In genomic region chr6:51182884-51183283, GRCh38 we compare ENCODE assay signal across 18 cellular contexts.
DNase-seq lines count a peak whose midpoint lies in the region; ATAC-seq and TF ChIP-seq lines count a peak whose summit lies in the region.
"Had no signal": no experiment of that assay in that cellular context is flagged by ENCODE, and none has a peak within 500 bp of the region (broad histone marks: within the 10 kb centered on the region; RNA-seq: fewer than 3 reads in every experiment).

No MANE protein-coding gene starts in this region.

- peak; percentile 45 for ATAC-seq in left lobe of liver
- ATAC-seq: PC-3 had no signal

- H3K4me1 ChIP-seq in esophagus muscularis mucosa, result no peaks in the 10 kb centered on the region

- no peak for TF ChIP-seq EP300 in esophagus muscularis mucosa (IDR thresholded peaks at IDR 0.05)

- TF ChIP-seq CTCF in esophagus muscularis mucosa (IDR thresholded peaks at IDR 0.05), result no peak

- 75% methylated on average over 5 of the region's 5 CpGs for WGBS in esophagus muscularis mucosa

- no peaks in the 10 kb centered on the region for H3K36me3 ChIP-seq in esophagus muscularis mucosa

- intact Hi-C loops in esophagus muscularis mucosa (cut with DNase I), result no loop called here

- TF ChIP-seq POLR2A in esophagus muscularis mucosa (IDR thresholded peaks at IDR 0.05; ENCODE audit: low read depth), result no peak

- no peak overlapping the region for H3K27ac ChIP-seq in esophagus muscularis mucosa (replicated peaks in 1 of 4)

- no peak overlapping the region for H3K4me3 ChIP-seq in esophagus muscularis mucosa

- H3K27me3 ChIP-seq in esophagus muscularis mucosa, result peaks cover 0 to 4% (median 0%) of the 10 kb centered on the region in 4 donors

- H3K9me3 ChIP-seq in esophagus muscularis mucosa, result no peaks in the 10 kb centered on the region

- peak; percentile 5 for DNase-seq in NCI-H510A treated with DMSO at 0.1 percent for 48 hours (lab: John Stamatoyannopoulos, UW)
- DNase-seq in NCI-H510A (lab: John Stamatoyannopoulos, UW), result no peak
- peak; percentile 23 for DNase-seq in NCI-H1105 (lab: John Stamatoyannopoulos, UW)
- peak; percentile 19 for DNase-seq in OCI-M1 (lab: John Stamatoyannopoulos, UW)
- no peak for DNase-seq in left lobe of liver (ENCODE audit: low spot score)
- no peak for DNase-seq in esophagus muscularis mucosa (ENCODE audit: extremely low spot score)
- DNase-seq in activated T-cell treated with anti-CD3 and anti-CD28 coated beads, Interleukin-2, amount 50 U/mL, for 48 hours, result no peak
- DNase-seq: C1 segment of cervical spinal cord, H7, HFFc6, KG1, NCI-H146, NCI-H2081, NCI-H774, PC-3, RPMI8226, SHP77 treated with DMSO at 0.1 percent for 48 hours, T-helper 1 cell had no signal

Comparison
In these comparisons a context has a peak if more than half of its experiments do, and no peak if none do; other contexts are left out.
1. DNase-seq: peak in NCI-H510A treated with DMSO at 0.1 percent for 48 hours (single experiment), NCI-H1105 (single experiment) and OCI-M1 (single experiment); none in NCI-H510A (single experiment), left lobe of liver (single experiment), esophagus muscularis mucosa (single experiment) and activated T-cell treated with anti-CD3 and anti-CD28 coated beads, Interleukin-2, amount 50 U/mL, for 48 hours (0 of 2).